Comparison of ENCODE assay signal across 1 cellular context in the genomic region with DNA sequence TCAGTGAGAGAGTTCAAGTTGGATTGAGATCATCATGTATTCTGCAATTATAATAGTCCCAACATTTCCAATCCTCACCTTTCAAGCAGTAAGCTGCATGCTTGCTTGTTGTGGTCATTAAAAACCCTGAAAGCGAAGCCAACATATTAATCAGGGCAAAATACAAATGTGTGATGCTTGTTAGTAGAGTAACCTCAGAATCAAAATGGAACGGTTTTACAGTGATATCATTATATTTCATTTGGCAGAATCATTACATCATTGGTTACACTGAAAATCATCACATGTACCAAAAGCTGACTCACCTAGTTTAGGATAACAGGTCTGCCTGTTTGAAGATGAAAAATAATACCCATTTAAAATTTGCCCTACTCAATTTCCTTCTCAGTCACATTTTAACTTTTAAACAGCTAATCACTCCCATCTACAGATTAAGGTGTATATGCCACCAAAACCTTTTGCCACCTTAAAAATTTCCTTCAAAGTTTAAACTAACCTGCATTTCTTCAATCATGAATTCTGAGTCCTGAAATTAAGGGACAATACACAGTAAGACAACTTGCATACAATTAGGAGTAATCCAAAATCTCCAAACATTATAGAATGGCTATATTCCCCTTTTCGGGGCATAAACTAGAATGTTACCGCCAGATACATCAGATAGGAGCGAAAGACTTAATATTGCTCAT.
TF ChIP-seq lines count a peak whose summit lies in the region.

No MANE protein-coding gene starts in this region.

TF ChIP-seq in WTC11, 78 proteins besides CTCF, POLR2A, EP300 and RAD21 (continued from another document):
- TF ChIP-seq ZNF425 (CRISPR knock-in tag; conservative IDR thresholded peaks at IDR 0.05) (peak; percentile 15), ZSCAN18 (CRISPR knock-in tag; IDR thresholded peaks at IDR 0.05) (no peak), NFATC4 (CRISPR knock-in tag; IDR thresholded peaks at IDR 0.05) (peak; percentile 78), HMGA2 (CRISPR knock-in tag; IDR thresholded peaks at IDR 0.05) (no peak), CREB1 (CRISPR knock-in tag; IDR thresholded peaks at IDR 0.05) (no peak), ZNF671 (CRISPR knock-in tag; IDR thresholded peaks at IDR 0.05) (peak; percentile 51), JAZF1 (CRISPR knock-in tag; IDR thresholded peaks at IDR 0.05) (no peak), SP1 (CRISPR knock-in tag; conservative IDR thresholded peaks at IDR 0.05) (no peak), USF2 (CRISPR knock-in tag; IDR thresholded peaks at IDR 0.05) (no peak), IRF2 (CRISPR knock-in tag; IDR thresholded peaks at IDR 0.05; ENCODE audit: borderline replicate concordance, low read depth) (no peak), SOX15 (CRISPR knock-in tag; IDR thresholded peaks at IDR 0.05) (no peak), TEAD1 (CRISPR knock-in tag; IDR thresholded peaks at IDR 0.05) (no peak), ZNF317 (CRISPR knock-in tag; IDR thresholded peaks at IDR 0.05; ENCODE audit: borderline replicate concordance, low read depth) (no peak)
- TF ChIP-seq, protein P1, sequence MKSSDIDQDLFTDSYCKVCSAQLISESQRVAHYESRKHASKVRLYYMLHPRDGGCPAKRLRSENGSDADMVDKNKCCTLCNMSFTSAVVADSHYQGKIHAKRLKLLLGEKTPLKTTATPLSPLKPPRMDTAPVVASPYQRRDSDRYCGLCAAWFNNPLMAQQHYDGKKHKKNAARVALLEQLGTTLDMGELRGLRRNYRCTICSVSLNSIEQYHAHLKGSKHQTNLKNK (CRISPR knock-in tag; IDR thresholded peaks at IDR 0.05): 0 out of 2 replicates have a peak, but pooled peaks have one; percentile 22
- TF ChIP-seq, protein P2, sequence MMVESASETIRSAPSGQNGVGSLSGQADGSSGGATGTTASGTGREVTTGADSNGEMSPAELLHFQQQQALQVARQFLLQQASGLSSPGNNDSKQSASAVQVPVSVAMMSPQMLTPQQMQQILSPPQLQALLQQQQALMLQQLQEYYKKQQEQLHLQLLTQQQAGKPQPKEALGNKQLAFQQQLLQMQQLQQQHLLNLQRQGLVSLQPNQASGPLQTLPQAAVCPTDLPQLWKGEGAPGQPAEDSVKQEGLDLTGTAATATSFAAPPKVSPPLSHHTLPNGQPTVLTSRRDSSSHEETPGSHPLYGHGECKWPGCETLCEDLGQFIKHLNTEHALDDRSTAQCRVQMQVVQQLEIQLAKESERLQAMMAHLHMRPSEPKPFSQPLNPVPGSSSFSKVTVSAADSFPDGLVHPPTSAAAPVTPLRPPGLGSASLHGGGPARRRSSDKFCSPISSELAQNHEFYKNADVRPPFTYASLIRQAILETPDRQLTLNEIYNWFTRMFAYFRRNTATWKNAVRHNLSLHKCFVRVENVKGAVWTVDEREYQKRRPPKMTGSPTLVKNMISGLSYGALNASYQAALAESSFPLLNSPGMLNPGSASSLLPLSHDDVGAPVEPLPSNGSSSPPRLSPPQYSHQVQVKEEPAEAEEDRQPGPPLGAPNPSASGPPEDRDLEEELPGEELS (CRISPR knock-in tag; IDR thresholded peaks at IDR 0.05): no peak
TF ChIP-seq in WTC11: peak in this region for 4.
